17 cellular contexts compared by ENCODE assay signal in the genomic region with DNA sequence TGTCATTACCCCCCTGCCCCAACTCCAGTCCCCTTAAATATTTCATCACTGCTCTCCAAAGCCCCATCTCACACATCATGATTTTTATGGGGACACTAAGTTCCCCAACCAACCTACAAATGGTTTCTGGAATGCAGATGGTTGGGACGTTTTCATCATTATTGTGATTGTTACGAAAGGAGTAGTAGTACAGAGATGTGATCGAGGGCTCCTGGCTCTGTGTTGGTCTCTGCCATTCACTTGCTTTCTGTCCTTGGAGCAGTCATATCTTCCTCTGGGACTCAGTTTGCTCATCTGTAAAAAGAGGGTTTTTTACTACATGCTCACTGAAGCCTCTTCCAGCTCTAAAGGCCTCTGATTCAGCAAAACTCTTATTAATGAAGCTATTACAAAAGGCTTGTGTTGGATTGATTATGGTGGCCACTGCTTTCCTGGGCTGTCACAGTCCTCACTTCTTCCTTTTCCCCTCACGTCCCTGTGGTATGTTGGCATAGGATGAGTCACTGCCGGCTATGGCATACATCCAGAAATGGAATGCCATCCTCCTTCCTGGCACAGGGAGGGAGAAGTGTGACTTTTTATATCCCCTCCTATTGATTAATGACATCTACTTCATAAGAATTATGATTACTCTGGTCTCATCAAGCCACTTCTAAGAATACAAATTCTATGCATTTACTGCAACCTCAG.
DNase-seq lines count a peak whose midpoint lies in the region; ATAC-seq lines count a peak whose summit lies in the region.
"Had no signal": no experiment of that assay in that cellular context is flagged by ENCODE, and none has a peak within 500 bp of the region (broad histone marks: within the 10 kb centered on the region; RNA-seq: fewer than 3 reads in every experiment).

No MANE protein-coding gene starts in this region.

- H3K36me3 Mint-ChIP-seq in activated naive CD4-positive, alpha-beta T cell treated with anti-CD3 and anti-CD28 coated beads, Interleukin-2, amount 10 ng/mL, durations not matched to agents 7 days and 5 days = no peaks in the 10 kb centered on the region
- H3K36me3 Mint-ChIP-seq: stimulated activated memory B cell treated with anti-CD40 and anti-IgM and Interleukin-4, amounts not matched to agents 10 μg/mL and 1 μg/mL and 100 μg/mL, for 72 hours had no signal

- H3K27me3 Mint-ChIP-seq in activated naive CD4-positive, alpha-beta T cell treated with anti-CD3 and anti-CD28 coated beads, Interleukin-2, amount 10 ng/mL, durations not matched to agents 7 days and 5 days = no peaks in the 10 kb centered on the region
- H3K27me3 Mint-ChIP-seq: activated naive CD8-positive, alpha-beta T cell treated with anti-CD3 and anti-CD28 coated beads, Interleukin-2, amount 50 U/mL, for 24 hours; B cell; progenitor cell of endocrine pancreas; stimulated activated memory B cell treated with anti-CD40 and anti-IgM and Interleukin-4, amounts not matched to agents 10 μg/mL and 1 μg/mL and 100 μg/mL, for 72 hours had no signal

- no peak overlapping the region for H3K4me3 Mint-ChIP-seq in activated naive CD4-positive, alpha-beta T cell treated with anti-CD3 and anti-CD28 coated beads, Interleukin-2, amount 10 ng/mL, durations not matched to agents 7 days and 5 days
- H3K4me3 Mint-ChIP-seq: activated naive CD8-positive, alpha-beta T cell treated with anti-CD3 and anti-CD28 coated beads, Interleukin-2, amount 50 U/mL, for 24 hours; B cell; GM23338; stimulated activated memory B cell treated with anti-CD40 and anti-IgM and Interleukin-4, amounts not matched to agents 10 μg/mL and 1 μg/mL and 100 μg/mL, for 72 hours had no signal

- H3K27ac Mint-ChIP-seq in activated naive CD4-positive, alpha-beta T cell treated with anti-CD3 and anti-CD28 coated beads, Interleukin-2, amount 10 ng/mL, durations not matched to agents 7 days and 5 days = no peak overlapping the region
- H3K27ac Mint-ChIP-seq: activated naive CD8-positive, alpha-beta T cell treated with anti-CD3 and anti-CD28 coated beads, Interleukin-2, amount 50 U/mL, for 24 hours; B cell; GM23338; progenitor cell of endocrine pancreas; stimulated activated memory B cell treated with anti-CD40 and anti-IgM and Interleukin-4, amounts not matched to agents 10 μg/mL and 1 μg/mL and 100 μg/mL, for 72 hours had no signal

- DNase-seq in DMS53 treated with DMSO at 0.1 percent for 48 hours (lab: John Stamatoyannopoulos, UW; ENCODE audit: unreplicated experiment) (peak; percentile 68), NCI-H2029 treated with DMSO at 0.1 percent for 48 hours (lab: John Stamatoyannopoulos, UW) (peak; percentile 52), astrocyte of the hippocampus (ENCODE audit: low read depth, low spot score) (peak; percentile 65), mucosa of gallbladder (ENCODE audit: low spot score) (peak; percentile 73), H7 (no peak)
- DNase-seq in activated naive CD4-positive, alpha-beta T cell treated with anti-CD3 and anti-CD28 coated beads, Interleukin-2, amount 10 ng/mL, durations not matched to agents 7 days and 5 days = no peak
- no peak for DNase-seq in activated CD4-positive, alpha-beta T cell treated with anti-CD3 and anti-CD28 coated beads for 4 hours
- DNase-seq: activated CD4-positive, CD25-positive, alpha-beta regulatory T cell; activated naive CD8-positive, alpha-beta T cell treated with anti-CD3 and anti-CD28 coated beads, Interleukin-2, amount 50 U/mL, for 24 hours; activated T-cell treated with anti-CD3 and anti-CD28 coated beads for 4 hours; NCI-H748 treated with DMSO at 0.1 percent for 48 hours had no signal

- H3K27me3 ChIP-seq in H7 (ENCODE audit: control insufficient read depth, insufficient read depth, low read length) = no peaks in the 10 kb centered on the region

- H3K4me3 ChIP-seq in H7 (ENCODE audit: insufficient read depth, low read depth, low read length) = no peak overlapping the region
- H3K4me3 ChIP-seq: GM23338, SK-N-MC had no signal

- no peaks in the 10 kb centered on the region for H3K9me3 Mint-ChIP-seq in activated naive CD4-positive, alpha-beta T cell treated with anti-CD3 and anti-CD28 coated beads, Interleukin-2, amount 10 ng/mL, durations not matched to agents 7 days and 5 days
- H3K9me3 Mint-ChIP-seq: GM23338; stimulated activated memory B cell treated with anti-CD40 and anti-IgM and Interleukin-4, amounts not matched to agents 10 μg/mL and 1 μg/mL and 100 μg/mL, for 72 hours had no signal

- H3K4me1 Mint-ChIP-seq in activated naive CD4-positive, alpha-beta T cell treated with anti-CD3 and anti-CD28 coated beads, Interleukin-2, amount 10 ng/mL, durations not matched to agents 7 days and 5 days = no peaks in the 10 kb centered on the region
- H3K4me1 Mint-ChIP-seq: activated naive CD8-positive, alpha-beta T cell treated with anti-CD3 and anti-CD28 coated beads, Interleukin-2, amount 50 U/mL, for 24 hours; B cell; stimulated activated memory B cell treated with anti-CD40 and anti-IgM and Interleukin-4, amounts not matched to agents 10 μg/mL and 1 μg/mL and 100 μg/mL, for 72 hours had no signal

- CTCF ChIA-PET in activated naive CD4-positive, alpha-beta T cell treated with anti-CD3 and anti-CD28 coated beads, Interleukin-2, amount 10 ng/mL, durations not matched to agents 7 days and 5 days (lab: Charles Lee) = no interaction called here

- H3K36me3 ChIP-seq in H7 (replicated peaks; ENCODE audit: control insufficient read depth, insufficient read depth, low read length) = no peaks in the 10 kb centered on the region

- ATAC-seq in HG02763 (IDR thresholded peaks at IDR 0.05; ENCODE audit: unreplicated experiment) = no peak
- ATAC-seq: activated naive CD8-positive, alpha-beta T cell treated with anti-CD3 and anti-CD28 coated beads, Interleukin-2, amount 50 U/mL, for 24 hours; GM23338; stimulated activated memory B cell treated with anti-CD40 and anti-IgM and Interleukin-4, amounts not matched to agents 10 μg/mL and 1 μg/mL and 100 μg/mL, for 72 hours had no signal

Comparison
In these comparisons a context has a peak if more than half of its experiments do, and no peak if none do; other contexts are left out.
1. DNase-seq: peak in DMS53 treated with DMSO at 0.1 percent for 48 hours (single experiment), NCI-H2029 treated with DMSO at 0.1 percent for 48 hours (single experiment), astrocyte of the hippocampus (single experiment) and mucosa of gallbladder (single experiment); none in activated naive CD4-positive, alpha-beta T cell treated with anti-CD3 and anti-CD28 coated beads, Interleukin-2, amount 10 ng/mL, durations not matched to agents 7 days and 5 days (single experiment), H7 (single experiment) and activated CD4-positive, alpha-beta T cell treated with anti-CD3 and anti-CD28 coated beads for 4 hours (0 of 2).